In genomic region chr19:11265177-11265784, GRCh38 we compare ENCODE assay signal across 16 cellular contexts. TPM values are rescaled to one million over a fixed set of nuclear protein-coding genes. Genes with fewer than 3 reads are reported as not detected.
DNase-seq lines count a peak whose midpoint lies in the region; ATAC-seq, FAIRE-seq and TF ChIP-seq lines count a peak whose summit lies in the region.
"Had no signal": no experiment of that assay in that cellular context is flagged by ENCODE, and none has a peak within 500 bp of the region (broad histone marks: within the 10 kb centered on the region; RNA-seq: fewer than 3 reads in every experiment).

No MANE protein-coding gene starts in this region.

- H4K8ac ChIP-seq in H1 (ENCODE audit: extremely low read depth, insufficient read depth, low read length), result peak overlapping the region; percentile 31; the same call in 1 of the 2 replicates

- ATAC-seq in heart left ventricle, result no peak
- no peak for ATAC-seq in Right ventricle myocardium superior (ENCODE audit: poor library complexity)
- no peak for ATAC-seq in natural killer cell treated with Interleukin-12 subunit alpha and Interleukin-12 subunit beta and Interleukin-15 and Interleukin-18, amount 100 ng/mL, for 72 hours
- no peak for ATAC-seq in activated T-cell treated with anti-CD3 and anti-CD28 coated beads, Interleukin-2, amount 50 U/mL, for 72 hours (replicated peaks in 1 of 2)

- no peak for TF ChIP-seq EP300 in H1 (IDR thresholded peaks at IDR 0.05; ENCODE audit: borderline replicate concordance in 1 of 2, low read depth in 2 of 2, low read length in 2 of 2)

- peaks cover 47% of the 10 kb centered on the region in 2 donors for H3K27me3 Mint-ChIP-seq in natural killer cell treated with Interleukin-12 subunit alpha and Interleukin-12 subunit beta and Interleukin-15 and Interleukin-18, amount 100 ng/mL, for 72 hours
- H3K27me3 Mint-ChIP-seq in type B pancreatic cell, result no peaks in the 10 kb centered on the region
- peaks cover 56% of the 10 kb centered on the region for H3K27me3 Mint-ChIP-seq in activated T-cell treated with anti-CD3 and anti-CD28 coated beads, Interleukin-2, amount 50 U/mL, for 72 hours (ENCODE audit: low read depth)

- no peaks in the 10 kb centered on the region for H3K36me3 ChIP-seq in heart left ventricle
- no peaks in the 10 kb centered on the region for H3K36me3 ChIP-seq in H1 (ENCODE audit: control insufficient read depth in 2 of 4, insufficient read depth in 4 of 4, low read length in 3 of 4)

- H3K27ac ChIP-seq in heart left ventricle (peak overlapping the region; percentile 46 to 98 (median 83)), H1 (ENCODE audit: low read depth, low read length) (no peak overlapping the region)

- peak overlapping the region in 1 of 2 donors; percentile 15 for H3K27ac Mint-ChIP-seq in natural killer cell treated with Interleukin-12 subunit alpha and Interleukin-12 subunit beta and Interleukin-15 and Interleukin-18, amount 100 ng/mL, for 72 hours
- peak overlapping the region; percentile 95 for H3K27ac Mint-ChIP-seq in type B pancreatic cell
- no peak overlapping the region for H3K27ac Mint-ChIP-seq in activated T-cell treated with anti-CD3 and anti-CD28 coated beads, Interleukin-2, amount 50 U/mL, for 72 hours

- no peak overlapping the region for H4K91ac ChIP-seq in H1 (replicated peaks; ENCODE audit: insufficient read length, low read length)

- TF ChIP-seq RAD21 in H1 (IDR thresholded peaks at IDR 0.05 in 1 of 2, conservative IDR thresholded peaks at IDR 0.05 in 1 of 2; ENCODE audit: low read depth in 2 of 2, low read length in 2 of 2), result no peak

- no peak overlapping the region for H3K56ac ChIP-seq in H1 (replicated peaks; ENCODE audit: insufficient read length, low read depth, low read length)

- H2BK12ac ChIP-seq in H1 (ENCODE audit: low read depth, low read length), result no peak overlapping the region

- H2BK15ac ChIP-seq in H1 (ENCODE audit: low read length), result no peak overlapping the region; the same call in 1 of the 2 replicates

- FAIRE-seq in H1 (lab: Jason Lieb, UNC), result no peak
- FAIRE-seq: islet of Langerhans had no signal

- TF ChIP-seq POLR2A in heart left ventricle (IDR thresholded peaks at IDR 0.05) (no peak), H1 (IDR thresholded peaks at IDR 0.05; ENCODE audit: control extremely low read depth in 1 of 2, low read depth in 2 of 2, low read length in 2 of 2) (no peak)

- no peaks in the 10 kb centered on the region for H3K79me1 ChIP-seq in H1 (ENCODE audit: low read depth, low read length)

- 0 out of 2 replicates have a peak overlapping the region, but pooled peaks have one; percentile 8 for H2AK5ac ChIP-seq in H1 (ENCODE audit: low read depth, low read length)

- H3K4me1 ChIP-seq in heart left ventricle (peaks cover 4 to 50% (median 32%) of the 10 kb centered on the region in 12 donors), H1 (replicated peaks in 1 of 4; ENCODE audit: control insufficient read depth in 3 of 4, insufficient read depth in 4 of 4, low read length in 3 of 4) (peaks cover 0 to 9% (median 3%) of the 10 kb centered on the region in 4 experiments; a peak in 5 of 7 replicates)

- no peak overlapping the region for H2BK20ac ChIP-seq in H1 (ENCODE audit: low read length)

- no peak overlapping the region for H3K4me2 ChIP-seq in H1 (ENCODE audit: insufficient read depth in 1 of 2, low read depth in 2 of 2, low read length in 2 of 2)

- peaks cover 3 to 7% of the 10 kb centered on the region in 2 donors for H3K4me1 Mint-ChIP-seq in natural killer cell treated with Interleukin-12 subunit alpha and Interleukin-12 subunit beta and Interleukin-15 and Interleukin-18, amount 100 ng/mL, for 72 hours (ENCODE audit: low read depth in 2 of 2)
- peaks cover 25% of the 10 kb centered on the region for H3K4me1 Mint-ChIP-seq in type B pancreatic cell (ENCODE audit: unreplicated experiment)
- no peaks in the 10 kb centered on the region for H3K4me1 Mint-ChIP-seq in activated T-cell treated with anti-CD3 and anti-CD28 coated beads, Interleukin-2, amount 50 U/mL, for 72 hours (ENCODE audit: low read depth)

- H3K9me3 ChIP-seq in heart left ventricle (no peaks in the 10 kb centered on the region), H1 (ENCODE audit: insufficient read depth in 2 of 2, low read depth in 1 of 2, low read length in 1 of 2) (no peaks in the 10 kb centered on the region)

- no peak overlapping the region for H2BK5ac ChIP-seq in H1 (ENCODE audit: low read depth, low read length)

- no peak overlapping the region for H3K9ac ChIP-seq in H1 (replicated peaks in 1 of 4; ENCODE audit: extremely low read depth in 1 of 4, low read depth in 3 of 4, low read length in 3 of 4)

- no peaks in the 10 kb centered on the region for H4K20me1 ChIP-seq in H1 (replicated peaks in 1 of 2; ENCODE audit: control insufficient read depth in 1 of 2, insufficient read depth in 2 of 2, low read length in 2 of 2)

- peak overlapping the region; percentile 25 for H3K4me3 Mint-ChIP-seq in natural killer cell treated with Interleukin-12 subunit alpha and Interleukin-12 subunit beta and Interleukin-15 and Interleukin-18, amount 100 ng/mL, for 72 hours
- peak overlapping the region; percentile 66 for H3K4me3 Mint-ChIP-seq in type B pancreatic cell
- H3K4me3 Mint-ChIP-seq in activated T-cell treated with anti-CD3 and anti-CD28 coated beads, Interleukin-2, amount 50 U/mL, for 72 hours, result no peak overlapping the region

- no peak overlapping the region for H3K23ac ChIP-seq in H1 (ENCODE audit: insufficient read length)

- H3K36me3 Mint-ChIP-seq in natural killer cell treated with Interleukin-12 subunit alpha and Interleukin-12 subunit beta and Interleukin-15 and Interleukin-18, amount 100 ng/mL, for 72 hours, result no peaks in the 10 kb centered on the region
- no peaks in the 10 kb centered on the region for H3K36me3 Mint-ChIP-seq in type B pancreatic cell
- H3K36me3 Mint-ChIP-seq in activated T-cell treated with anti-CD3 and anti-CD28 coated beads, Interleukin-2, amount 50 U/mL, for 72 hours (ENCODE audit: insufficient read depth in 2 of 2), result peaks cover 0 to 2% of the 10 kb centered on the region in 2 donors

- CTCF ChIA-PET in H1 (lab: Charles Lee; ENCODE audit: partially characterized antibody), result interaction anchor here (0.9 to 2.4 kb wide), 5 partner anchors 8 to 118 kb away, joined by 3 to 16 read pairs (median 3); partner anchors contain the start of gene EPOR

- H3K9me3 Mint-ChIP-seq in natural killer cell treated with Interleukin-12 subunit alpha and Interleukin-12 subunit beta and Interleukin-15 and Interleukin-18, amount 100 ng/mL, for 72 hours, result no peaks in the 10 kb centered on the region
- H3K9me3 Mint-ChIP-seq in type B pancreatic cell, result no peaks in the 10 kb centered on the region
- no peaks in the 10 kb centered on the region for H3K9me3 Mint-ChIP-seq in activated T-cell treated with anti-CD3 and anti-CD28 coated beads, Interleukin-2, amount 50 U/mL, for 72 hours

- H3K27me3 ChIP-seq in heart left ventricle (peaks cover 0 to 10% (median 0%) of the 10 kb centered on the region in 9 donors), H1 (replicated peaks in 1 of 4; ENCODE audit: control insufficient read depth in 3 of 4, extremely low read depth in 1 of 4, insufficient read depth in 3 of 4, low read length in 3 of 4) (no peaks in the 10 kb centered on the region)

- H3K79me2 ChIP-seq in H1 (ENCODE audit: control insufficient read depth in 1 of 2, insufficient read depth in 2 of 2, low read length in 2 of 2), result 0 out of 4 replicates have a peak, but pooled peaks cover 0 to 1% of the 10 kb centered on the region in 2 experiments

- WGBS in heart left ventricle, 4 donors, result 87 to 93% (median 90%) methylated on average over 6 of the region's 6 CpGs
- WGBS in H1 (ENCODE audit: extremely low coverage in 1 of 2, insufficient coverage in 1 of 2, insufficient read length in 1 of 2, insufficient replicate concordance in 2 of 2, low coverage in 1 of 2, low lambda C conversion rate in 2 of 2, missing lambda C conversion rate in 1 of 2), 2 experiments, result 89% methylated on average over 6 of the region's 6 CpGs; no CpG with 5 or more reads in 1 of the 2 experiments

- H3K4ac ChIP-seq in H1 (replicated peaks; ENCODE audit: insufficient read length, low read depth, low read length), result peak overlapping the region; percentile 69

- no peak overlapping the region for H2BK120ac ChIP-seq in H1 (replicated peaks; ENCODE audit: low read depth, low read length)

- POLR2A ChIA-PET in H1 (lab: Charles Lee; ENCODE audit: partially characterized antibody), result interaction anchor here (1.4 kb wide), 1 partner anchor 12 kb away, joined by 4 read pairs; no protein-coding TSS in a partner anchor

- no peak overlapping the region for H4K5ac ChIP-seq in H1 (ENCODE audit: insufficient read length, low read depth, low read length)

- no peaks in the 10 kb centered on the region; the same call in 1 of the 2 replicates for H3K23me2 ChIP-seq in H1 (ENCODE audit: low read depth, low read length)

- H3K4me3 ChIP-seq in heart left ventricle (no peak overlapping the region), H1 (ENCODE audit: extremely low read depth in 1 of 4, insufficient read depth in 2 of 4, low read depth in 3 of 4, low read length in 4 of 4) (no peak overlapping the region)

- H2AFZ ChIP-seq in H1 (ENCODE audit: low read length), result no peak overlapping the region

- H3K14ac ChIP-seq in H1 (ENCODE audit: insufficient read length), result no peak overlapping the region

- intact Hi-C loops in heart left ventricle (cut with DNase I), result no loop called here
- intact Hi-C loops in Right ventricle myocardium superior (cut with DNase I), result no loop called here

- DNase-seq in heart left ventricle, result no peak
- no peak for DNase-seq in Right ventricle myocardium superior
- no peak for DNase-seq in H1 (ENCODE audit: low read depth in 1 of 2, low spot score in 2 of 2)
- DNase-seq in natural killer cell treated with Interleukin-12 subunit alpha and Interleukin-12 subunit beta and Interleukin-15 and Interleukin-18, amount 100 ng/mL, for 72 hours (ENCODE audit: low spot score), result no peak
- no peak for DNase-seq in type B pancreatic cell (ENCODE audit: extremely low spot score, unreplicated experiment)
- DNase-seq in HuH-7 (ENCODE audit: low spot score), result no peak
- DNase-seq in ecto neural progenitor cell (ENCODE audit: low spot score), result no peak
- no peak for DNase-seq in activated T-cell treated with anti-CD3 and anti-CD28 coated beads, Interleukin-2, amount 50 U/mL, for 72 hours
- DNase-seq: activated CD4-positive, alpha-beta T cell treated with anti-CD3 and anti-CD28 coated beads for 4 hours; amygdala; foreskin melanocyte; OCI-M1 had no signal

- TF ChIP-seq CTCF in heart left ventricle (IDR thresholded peaks at IDR 0.05) (no peak), H1 (IDR thresholded peaks at IDR 0.05; ENCODE audit: control extremely low read depth in 1 of 3, insufficient read depth in 1 of 3, low read depth in 1 of 3, low read length in 3 of 3) (no peak), type B pancreatic cell (conservative IDR thresholded peaks at IDR 0.05) (no peak)

- H3K18ac ChIP-seq in H1 (ENCODE audit: extremely low read depth, low read length), result no peak overlapping the region

RNA-seq across cellular contexts. Expression of gene DOCK6, which starts 3.0 kb away (rescaled TPM):
- total RNA-seq in heart left ventricle, result 10 to 100 TPM; 21.6 to 57.8 (median 39.5) TPM
- polyA plus RNA-seq in heart left ventricle, result 10 to 100 TPM; 25.6 to 36.0 TPM
- 32.0 TPM for total RNA-seq in Right ventricle myocardium superior
- 44.1 and 54.7 TPM in 2 replicates for total RNA-seq in H1 (2021; fragmentation: NEBNext Ultra II Directional; extraction: Animal tissue kit (Norgen Biotek cat#: 25700))
- 25.5 and 48.4 TPM in 2 replicates for polyA plus RNA-seq in H1 (2011; rRNA removed)
- polyA plus RNA-seq in H1 (2011; cell fraction: cytosol; rRNA removed), result 22.9 TPM
- 158 TPM for polyA plus RNA-seq in H1 (2011; cell fraction: nucleus; rRNA removed)
- 35.9 to 53.2 TPM (median 46.3 TPM) in 4 replicates for polyA plus RNA-seq in H1 (2012, experiment 1 of 2)
- 26.9 TPM for polyA plus RNA-seq in H1 (2012, experiment 2 of 2)
- polyA plus RNA-seq in H1 (2013, experiment 1 of 2), result 23.1 TPM
- 22.6 TPM for polyA plus RNA-seq in H1 (2013, experiment 2 of 2)
- 18.2 and 21.0 TPM in 2 replicates for polyA minus RNA-seq in H1 (2011; rRNA and poly(A)+ RNA removed)
- polyA minus RNA-seq in H1 (2011; cell fraction: cytosol; rRNA and poly(A)+ RNA removed), result 30.6 TPM
- 42.2 TPM for polyA minus RNA-seq in H1 (2011; cell fraction: nucleus; rRNA and poly(A)+ RNA removed)
- 1 to 10 TPM; 1.7 to 2.6 TPM for total RNA-seq in natural killer cell treated with Interleukin-12 subunit alpha and Interleukin-12 subunit beta and Interleukin-15 and Interleukin-18, amount 100 ng/mL, for 72 hours
- 43.6 and 58.9 TPM in 2 replicates for total RNA-seq in type B pancreatic cell (ENCODE audit: low replicate concordance)
- 1 to 10 TPM; 8.4 to 9.1 TPM for total RNA-seq in activated T-cell treated with anti-CD3 and anti-CD28 coated beads, Interleukin-2, amount 50 U/mL, for 72 hours

RNA-seq across cellular contexts. Expression of gene ANGPTL8, which starts 25.9 kb away (rescaled TPM):
- 1 to 10 TPM in 1 of 9 donors, not detected in 8; 6.3 TPM for total RNA-seq in heart left ventricle
- polyA plus RNA-seq in heart left ventricle, result 10 to 100 TPM in 1 of 2 donors, under 1 TPM in 1; 0.61 to 10.2 TPM
- 0.40 TPM for total RNA-seq in Right ventricle myocardium superior
- total RNA-seq in H1 (2021; fragmentation: NEBNext Ultra II Directional; extraction: Animal tissue kit (Norgen Biotek cat#: 25700)), result not detected in 2 replicates
- polyA plus RNA-seq in H1 (2011; rRNA removed), result not detected in 2 replicates
- polyA plus RNA-seq in H1 (2011; cell fraction: cytosol; rRNA removed), result not detected
- not detected for polyA plus RNA-seq in H1 (2011; cell fraction: nucleus; rRNA removed)
- polyA plus RNA-seq in H1 (2012, experiment 1 of 2), result not detected in 4 replicates
- not detected for polyA plus RNA-seq in H1 (2012, experiment 2 of 2)
- polyA plus RNA-seq in H1 (2013, experiment 1 of 2), result not detected
- not detected for polyA plus RNA-seq in H1 (2013, experiment 2 of 2)
- not detected in 2 replicates for polyA minus RNA-seq in H1 (2011; rRNA and poly(A)+ RNA removed)
- not detected for polyA minus RNA-seq in H1 (2011; cell fraction: cytosol; rRNA and poly(A)+ RNA removed)
- not detected for polyA minus RNA-seq in H1 (2011; cell fraction: nucleus; rRNA and poly(A)+ RNA removed)
- not detected for total RNA-seq in natural killer cell treated with Interleukin-12 subunit alpha and Interleukin-12 subunit beta and Interleukin-15 and Interleukin-18, amount 100 ng/mL, for 72 hours
- total RNA-seq in type B pancreatic cell (ENCODE audit: low replicate concordance), result not detected in 2 replicates
- not detected for total RNA-seq in activated T-cell treated with anti-CD3 and anti-CD28 coated beads, Interleukin-2, amount 50 U/mL, for 72 hours
- total RNA-seq: dermis microvascular lymphatic vessel endothelial cell; NCI-H460; T-helper 1 cell treated with Interleukin-12 subunit alpha and Interleukin-12 subunit beta and Interleukin-4 antibody, amounts not matched to agents 30 ng/mL and 1 ng/mL, for 36 hours had no signal

RNA-seq across cellular contexts. Expression of gene TSPAN16, which starts 30.7 kb away (rescaled TPM):
- total RNA-seq in heart left ventricle (not detected), Right ventricle myocardium superior (not detected), type B pancreatic cell (ENCODE audit: low replicate concordance) (not detected in 2 replicates)
- polyA plus RNA-seq in heart left ventricle (not detected), H1 (2011; rRNA removed) (not detected in 2 replicates)
- not detected in 2 replicates for total RNA-seq in H1 (2021; fragmentation: NEBNext Ultra II Directional; extraction: Animal tissue kit (Norgen Biotek cat#: 25700))
- not detected for polyA plus RNA-seq in H1 (2011; cell fraction: cytosol; rRNA removed)
- not detected for polyA plus RNA-seq in H1 (2011; cell fraction: nucleus; rRNA removed)
- polyA plus RNA-seq in H1 (2012, experiment 1 of 2), result not detected in 4 replicates
- polyA plus RNA-seq in H1 (2012, experiment 2 of 2), result not detected
- polyA plus RNA-seq in H1 (2013, experiment 1 of 2), result not detected
- not detected for polyA plus RNA-seq in H1 (2013, experiment 2 of 2)
- not detected in 2 replicates for polyA minus RNA-seq in H1 (2011; rRNA and poly(A)+ RNA removed)
- polyA minus RNA-seq in H1 (2011; cell fraction: cytosol; rRNA and poly(A)+ RNA removed), result not detected
- not detected for polyA minus RNA-seq in H1 (2011; cell fraction: nucleus; rRNA and poly(A)+ RNA removed)
- not detected for total RNA-seq in natural killer cell treated with Interleukin-12 subunit alpha and Interleukin-12 subunit beta and Interleukin-15 and Interleukin-18, amount 100 ng/mL, for 72 hours
- not detected for total RNA-seq in activated T-cell treated with anti-CD3 and anti-CD28 coated beads, Interleukin-2, amount 50 U/mL, for 72 hours
- total RNA-seq: dermis microvascular lymphatic vessel endothelial cell; NCI-H460; T-helper 1 cell treated with Interleukin-12 subunit alpha and Interleukin-12 subunit beta and Interleukin-4 antibody, amounts not matched to agents 30 ng/mL and 1 ng/mL, for 36 hours had no signal

Comparison
In these comparisons a context has a peak if more than half of its experiments do, and no peak if none do; other contexts are left out.
1. H3K4me3 Mint-ChIP-seq: peak in natural killer cell treated with Interleukin-12 subunit alpha and Interleukin-12 subunit beta and Interleukin-15 and Interleukin-18, amount 100 ng/mL, for 72 hours (single experiment) and type B pancreatic cell (single experiment); none in activated T-cell treated with anti-CD3 and anti-CD28 coated beads, Interleukin-2, amount 50 U/mL, for 72 hours (0 of 2).